23 cellular contexts compared by ENCODE assay signal in the genomic region with DNA sequence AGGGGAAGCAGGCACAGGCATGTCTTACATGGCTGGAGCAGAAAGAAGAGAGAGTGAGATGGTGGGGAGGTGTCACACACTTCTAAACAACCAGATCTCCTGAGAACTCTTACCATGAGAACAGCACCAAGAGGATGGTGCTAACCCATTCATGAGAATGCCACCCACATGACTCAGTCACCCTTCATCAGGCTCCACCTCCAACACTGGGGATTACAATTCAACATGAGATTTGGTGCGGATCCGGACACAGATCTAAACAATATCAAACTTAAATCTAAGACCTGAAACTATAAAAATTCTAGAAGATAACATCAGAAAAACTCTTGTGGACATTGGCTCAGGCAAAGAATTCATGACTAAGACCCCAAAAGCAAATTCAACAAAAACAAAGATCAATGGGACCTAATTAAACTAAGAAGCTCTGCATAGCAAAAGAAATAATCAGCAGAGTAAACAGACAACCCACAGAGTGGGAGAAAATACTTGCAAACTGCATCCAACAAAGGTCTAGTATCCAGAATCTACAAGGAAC.
"Had no signal": no experiment of that assay in that cellular context is flagged by ENCODE, and none has a peak within 500 bp of the region (broad histone marks: within the 10 kb centered on the region; RNA-seq: fewer than 3 reads in every experiment).

No MANE protein-coding gene starts in this region.

- H3K36me3 ChIP-seq: cardiac muscle cell, neural progenitor cell, spleen, thyroid gland, upper lobe of right lung had no signal

- H3K4me3 Mint-ChIP-seq: activated B cell treated with CpG ODN at 0.5 μM for 24 hours; activated CD4-positive, alpha-beta T cell treated with anti-CD3 and anti-CD28 coated beads for 36 hours; activated naive CD4-positive, alpha-beta T cell treated with anti-CD3 and anti-CD28 coated beads for 36 hours; activated naive CD8-positive, alpha-beta T cell treated with anti-CD3 and anti-CD28 coated beads, Interleukin-2, amount 10 ng/mL, durations not matched to agents 7 days and 5 days; activated T-cell treated with anti-CD3 and anti-CD28 coated beads, Interleukin-2, amount 50 U/mL, for 72 hours; naive thymus-derived CD8-positive, alpha-beta T cell; neural progenitor cell; T-cell had no signal

- H3K4me3 ChIP-seq: body of pancreas, cardiac muscle cell, lung, neural progenitor cell, spleen, thyroid gland, upper lobe of right lung had no signal

- H3K27ac Mint-ChIP-seq: activated B cell treated with CpG ODN at 0.5 μM for 24 hours; activated CD4-positive, alpha-beta T cell treated with anti-CD3 and anti-CD28 coated beads for 36 hours; activated naive CD4-positive, alpha-beta T cell treated with anti-CD3 and anti-CD28 coated beads for 36 hours; activated naive CD8-positive, alpha-beta T cell treated with anti-CD3 and anti-CD28 coated beads, Interleukin-2, amount 10 ng/mL, durations not matched to agents 7 days and 5 days; activated T-cell treated with anti-CD3 and anti-CD28 coated beads, Interleukin-2, amount 50 U/mL, for 72 hours; naive thymus-derived CD8-positive, alpha-beta T cell; neural progenitor cell; T-cell had no signal

- ATAC-seq: activated CD4-positive, alpha-beta T cell treated with anti-CD3 and anti-CD28 coated beads for 36 hours; activated T-cell treated with anti-CD3 and anti-CD28 coated beads, Interleukin-2, amount 50 U/mL, for 72 hours; body of pancreas; foreskin keratinocyte; naive thymus-derived CD8-positive, alpha-beta T cell; T-cell; upper lobe of right lung had no signal

- H3K36me3 Mint-ChIP-seq: activated naive CD8-positive, alpha-beta T cell treated with anti-CD3 and anti-CD28 coated beads, Interleukin-2, amount 10 ng/mL, durations not matched to agents 7 days and 5 days; naive thymus-derived CD8-positive, alpha-beta T cell; neural progenitor cell; T-cell had no signal

- H3K27me3 ChIP-seq: body of pancreas, cardiac muscle cell, thyroid gland had no signal

- H3K9me3 Mint-ChIP-seq: activated B cell treated with CpG ODN at 0.5 μM for 24 hours; activated naive CD4-positive, alpha-beta T cell treated with anti-CD3 and anti-CD28 coated beads for 36 hours; activated naive CD8-positive, alpha-beta T cell treated with anti-CD3 and anti-CD28 coated beads, Interleukin-2, amount 10 ng/mL, durations not matched to agents 7 days and 5 days; activated T-cell treated with anti-CD3 and anti-CD28 coated beads, Interleukin-2, amount 50 U/mL, for 72 hours; naive thymus-derived CD8-positive, alpha-beta T cell; T-cell had no signal

- DNase-seq: activated B cell treated with CpG ODN at 0.5 μM for 24 hours; activated CD4-positive, alpha-beta T cell treated with anti-CD3 and anti-CD28 coated beads for 36 hours; activated CD4-positive, alpha-beta T cell treated with anti-CD3 and anti-CD28 coated beads, Interleukin-2, amount 50 U/mL, for 4 hours; activated effector memory CD4-positive, alpha-beta T cell treated with Interleukin-2 at 50 U/mL for 16 hours; activated naive CD4-positive, alpha-beta T cell treated with anti-CD3 and anti-CD28 coated beads for 36 hours; activated naive CD8-positive, alpha-beta T cell treated with anti-CD3 and anti-CD28 coated beads, Interleukin-2, amount 10 ng/mL, durations not matched to agents 7 days and 5 days; activated T-cell treated with anti-CD3 and anti-CD28 coated beads, Interleukin-2, amount 50 U/mL, for 72 hours; amygdala; body of pancreas; cortex of kidney; kidney; naive thymus-derived CD8-positive, alpha-beta T cell; retina; spleen; stimulated activated CD4-positive, alpha-beta T cell treated with anti-CD3 and anti-CD28 coated beads, Interleukin-4, amount 100 ng/mL, for 1 hour; stimulated activated naive CD4-positive, alpha-beta T cell treated with Interleukin-2 at 50 U/mL for 16 hours; T-cell; thyroid gland; upper lobe of right lung had no signal

- H3K9me3 ChIP-seq: body of pancreas, spleen, thyroid gland, upper lobe of right lung had no signal
